ENCODE assay signal across 7 cellular contexts in the genomic region with DNA sequence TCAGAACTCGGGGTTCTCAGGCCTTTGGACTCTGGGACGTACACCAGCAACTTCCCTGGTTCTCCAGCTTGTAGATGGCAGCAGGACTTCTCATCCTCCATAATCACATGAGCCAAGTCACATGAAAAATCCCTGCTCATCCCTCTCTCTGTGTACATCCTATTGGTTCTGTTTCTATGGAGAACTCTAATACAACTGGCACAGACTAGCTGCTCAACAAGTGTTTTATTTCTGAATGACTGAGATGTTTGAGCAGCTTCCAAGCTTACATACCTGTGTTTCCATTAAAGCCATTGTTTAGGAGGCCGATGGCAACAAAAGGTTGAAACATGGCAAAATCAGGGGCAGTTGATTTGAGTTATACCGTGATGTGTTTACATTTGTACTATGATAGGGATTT.
A peak's percentile ranks its signal among the peaks of the same experiment; 100 is the strongest.
DNase-seq lines count a peak whose midpoint lies in the region; ATAC-seq, FAIRE-seq and TF ChIP-seq lines count a peak whose summit lies in the region.
"Not testable (repeated sequence)": the region's sequence is repeated elsewhere in the genome, so short reads cannot be mapped to it uniquely, and the experiment has no call there.

No MANE protein-coding gene starts in this region.

- not testable (repeated sequence) for H3K27ac ChIP-seq in PC-3 (ENCODE audit: low read length); left lung; suprapubic skin
- H3K27ac ChIP-seq in esophagus muscularis mucosa (replicated peaks in 1 of 4) (peak overlapping the region; percentile 62 to 72 (median 64)), sigmoid colon (peak overlapping the region; percentile 35 to 70 (median 66))

- not testable (repeated sequence) for H3K79me2 ChIP-seq in PC-3 (ENCODE audit: low read length)

- not testable (repeated sequence) for BruUV-seq in PC-3 (replicated peaks; lab: Mats Ljungman, UMichigan)

- DNase-seq in PC-3; esophagus muscularis mucosa (ENCODE audit: extremely low spot score); Right ventricle myocardium superior; left lung; sigmoid colon: not testable (repeated sequence)
- peak; percentile 8 to 43 for DNase-seq in suprapubic skin (ENCODE audit: low spot score in 2 of 2)

- peak; percentile 77 for FAIRE-seq in colon (lab: Jason Lieb, UNC)

- WGBS in esophagus muscularis mucosa: 50% methylated on average over 3 of the region's 4 CpGs
- WGBS in sigmoid colon, 2 donors: 74 to 80% methylated on average over 3 of the region's 4 CpGs
- 84% methylated on average over 3 of the region's 4 CpGs for WGBS in suprapubic skin

- not testable (repeated sequence) for H4K20me1 ChIP-seq in PC-3 (ENCODE audit: low read length)

- not testable (repeated sequence) for H3K36me3 ChIP-seq in PC-3 (ENCODE audit: low read depth, low read length); esophagus muscularis mucosa; left lung; sigmoid colon; suprapubic skin

- H3K9me3 ChIP-seq in PC-3 (ENCODE audit: low read length); esophagus muscularis mucosa; left lung; sigmoid colon; suprapubic skin: not testable (repeated sequence)

- TF ChIP-seq CTCF in PC-3 (conservative IDR thresholded peaks at IDR 0.05; ENCODE audit: low read depth, low read length); esophagus muscularis mucosa (IDR thresholded peaks at IDR 0.05); left lung (IDR thresholded peaks at IDR 0.05); sigmoid colon (IDR thresholded peaks at IDR 0.05); suprapubic skin (IDR thresholded peaks at IDR 0.05): not testable (repeated sequence)

- not testable (repeated sequence) for TF ChIP-seq EP300 in esophagus muscularis mucosa (IDR thresholded peaks at IDR 0.05); sigmoid colon (IDR thresholded peaks at IDR 0.05); suprapubic skin (IDR thresholded peaks at IDR 0.05)

- not testable (repeated sequence) for H3K9me2 ChIP-seq in PC-3 (replicated peaks; ENCODE audit: low read length)

- POLR2A ChIA-PET in PC-3 (lab: Charles Lee; ENCODE audit: unreplicated experiment): not testable (repeated sequence)

- peak; percentile 16; the same call in 1 of the 2 replicates for ATAC-seq in PC-3
- peak; percentile 13 for ATAC-seq in Right ventricle myocardium superior (ENCODE audit: poor library complexity)
- ATAC-seq in left lung: peak; percentile 55

- not testable (repeated sequence) for H3K4me3 ChIP-seq in PC-3 (ENCODE audit: low read length); esophagus muscularis mucosa; left lung; sigmoid colon; suprapubic skin

- TF ChIP-seq POLR2A in esophagus muscularis mucosa (IDR thresholded peaks at IDR 0.05; ENCODE audit: low read depth); sigmoid colon (IDR thresholded peaks at IDR 0.05); suprapubic skin (IDR thresholded peaks at IDR 0.05): not testable (repeated sequence)

- not testable (repeated sequence) for H2AFZ ChIP-seq in PC-3 (ENCODE audit: low read length)

- H3K4me2 ChIP-seq in PC-3 (ENCODE audit: low read length): not testable (repeated sequence)

- H3K4me1 ChIP-seq in PC-3 (ENCODE audit: insufficient read depth, low read length): peaks cover 15% of the 10 kb centered on the region
- H3K4me1 ChIP-seq in esophagus muscularis mucosa: peaks cover 4 to 30% (median 26%) of the 10 kb centered on the region in 4 donors
- not testable (repeated sequence) for H3K4me1 ChIP-seq in left lung, sigmoid colon, suprapubic skin

- not testable (repeated sequence) for H3F3A ChIP-seq in PC-3 (ENCODE audit: low read length, unreplicated experiment)

- intact Hi-C loops in PC-3 (cut with micrococcal nuclease); esophagus muscularis mucosa (cut with DNase I); Right ventricle myocardium superior (cut with DNase I); left lung (cut with DNase I); sigmoid colon (cut with DNase I): not testable (repeated sequence)

- not testable (repeated sequence) for H3K27me3 ChIP-seq in PC-3 (ENCODE audit: low read length); esophagus muscularis mucosa; left lung; sigmoid colon; suprapubic skin

- not testable (repeated sequence) for H3K9ac ChIP-seq in PC-3 (ENCODE audit: low read length)

- CTCF ChIA-PET in PC-3 (lab: Charles Lee): not testable (repeated sequence)
